Comparison of ENCODE assay signal across 8 cellular contexts in genomic region chr10:112446855-112447691, GRCh38. TPM values are rescaled to one million over a fixed set of nuclear protein-coding genes. Genes with fewer than 3 reads are reported as not detected.
DNase-seq lines count a peak whose midpoint lies in the region; ATAC-seq and TF ChIP-seq lines count a peak whose summit lies in the region.

Gene VTI1A (plus strand): TSS chr10:112447215. CDS start chr10:112447374, 159 bp downstream.
Gene ZDHHC6 (minus strand): TSS chr10:112446914. CDS start chr10:112445436, 1,478 bp downstream.

- H3K4me1 ChIP-seq in Karpas-422 (ENCODE audit: low read length) = peaks cover 63% of the 10 kb centered on the region
- peaks cover 15% of the 10 kb centered on the region for H3K4me1 ChIP-seq in neural progenitor cell
- H3K4me1 ChIP-seq in subcutaneous abdominal adipose tissue (ENCODE audit: control insufficient read depth in 5 of 5, insufficient read depth in 5 of 5, low read length in 5 of 5) = peaks cover 3 to 29% (median 25%) of the 10 kb centered on the region in 5 donors

- H3K27ac Mint-ChIP-seq in neural progenitor cell = peak within 1 kb of the TSS; percentile 99

- peaks cover 31% of the 10 kb centered on the region; the same call in 1 of the 2 replicates for H3K36me3 ChIP-seq in Karpas-422 (ENCODE audit: insufficient read depth, low read length)
- H3K36me3 ChIP-seq in neural progenitor cell = no peaks in the 10 kb centered on the region
- H3K36me3 ChIP-seq in subcutaneous abdominal adipose tissue (ENCODE audit: control insufficient read depth in 5 of 5, insufficient read depth in 5 of 5, low read length in 5 of 5) = peaks cover 10 to 25% (median 20%) of the 10 kb centered on the region in 5 donors

- H4K20me1 ChIP-seq in Karpas-422 (ENCODE audit: insufficient read depth, low read depth, low read length) (no peaks in the 10 kb centered on the region; the same call in 1 of the 2 replicates), neural progenitor cell (ENCODE audit: low read depth) (no peaks in the 10 kb centered on the region)

- H3K36me3 Mint-ChIP-seq in neural progenitor cell = no peaks in the 10 kb centered on the region

- H3K9ac ChIP-seq in Karpas-422 (ENCODE audit: low read length) (peak within 1 kb of the TSS; percentile 95), neural progenitor cell (peak within 1 kb of the TSS; percentile 97), subcutaneous abdominal adipose tissue (ENCODE audit: low read length in 5 of 5) (peak within 1 kb of the TSS; percentile 90 to 100 (median 99))

- peaks cover 11% of the 10 kb centered on the region for H3K4me1 Mint-ChIP-seq in neural progenitor cell

- no peaks in the 10 kb centered on the region for H3F3A ChIP-seq in neural progenitor cell (ENCODE audit: low read depth)

- H3K27ac ChIP-seq in Karpas-422 (ENCODE audit: low read length) = peak within 1 kb of the TSS; percentile 74
- peak within 1 kb of the TSS; percentile 92 for H3K27ac ChIP-seq in neural progenitor cell
- H3K27ac ChIP-seq in subcutaneous abdominal adipose tissue (ENCODE audit: low read depth, low read length) = peak within 1 kb of the TSS; percentile 95

- peak; percentile 92 for TF ChIP-seq POLR2A in Raji (IDR thresholded peaks at IDR 0.05; ENCODE audit: insufficient read depth, low read depth, low read length)

- no peaks in the 10 kb centered on the region for H3K9me3 ChIP-seq in Karpas-422 (ENCODE audit: low read length)
- no peaks in the 10 kb centered on the region for H3K9me3 ChIP-seq in neural progenitor cell (ENCODE audit: low read depth)
- no peaks in the 10 kb centered on the region for H3K9me3 ChIP-seq in subcutaneous abdominal adipose tissue (ENCODE audit: control insufficient read depth in 5 of 5, low read length in 5 of 5)

- H3K9me3 Mint-ChIP-seq in neural progenitor cell = no peaks in the 10 kb centered on the region

- H3K4me3 ChIP-seq in Karpas-422 (ENCODE audit: low read length) (peak within 1 kb of the TSS; percentile 97), foreskin fibroblast (ENCODE audit: low read depth in 1 of 2, low read length in 2 of 2) (peak within 1 kb of the TSS; percentile 76 to 96), neural progenitor cell (peak within 1 kb of the TSS; percentile 99), subcutaneous abdominal adipose tissue (ENCODE audit: low read depth in 1 of 5, low read length in 5 of 5) (peak within 1 kb of the TSS; percentile 94 to 100 (median 97))

- ATAC-seq in GM21825 (IDR thresholded peaks at IDR 0.05; ENCODE audit: unreplicated experiment) = peak; percentile 91

- DNase-seq in ELF-1 (ENCODE audit: low read depth, low spot score) (peak; percentile 89), Karpas-422 (peak; percentile 95), activated gamma-delta T cell (lab: John Stamatoyannopoulos, UW) (peak; percentile 40), foreskin fibroblast (peak; percentile 75 to 92), neural progenitor cell (ENCODE audit: low spot score) (peak; percentile 91)

- H3K4me2 ChIP-seq in Karpas-422 (ENCODE audit: low read depth, low read length, poor library complexity, severe bottlenecking) = peak within 1 kb of the TSS; percentile 75
- peak within 1 kb of the TSS; percentile 99 for H3K4me2 ChIP-seq in neural progenitor cell

- H3K79me2 ChIP-seq in Karpas-422 (ENCODE audit: low read length) (peaks cover 89% of the 10 kb centered on the region), neural progenitor cell (ENCODE audit: low read depth) (peaks cover 75% of the 10 kb centered on the region)

- H3K27me3 Mint-ChIP-seq in neural progenitor cell (ENCODE audit: insufficient read depth, low read depth) = no peaks in the 10 kb centered on the region

- no peak for TF ChIP-seq CTCF in foreskin fibroblast (IDR thresholded peaks at IDR 0.05; ENCODE audit: low read depth, low read length)
- no peak for TF ChIP-seq CTCF in neural progenitor cell (IDR thresholded peaks at IDR 0.05)

- H3K9me2 ChIP-seq in Karpas-422 (replicated peaks; ENCODE audit: insufficient read depth, low read length) = no peaks in the 10 kb centered on the region

- H3K27me3 ChIP-seq in Karpas-422 (ENCODE audit: low read length) (no peaks in the 10 kb centered on the region), neural progenitor cell (no peaks in the 10 kb centered on the region), subcutaneous abdominal adipose tissue (ENCODE audit: control insufficient read depth in 5 of 5, insufficient read depth in 4 of 5, low read length in 5 of 5) (no peaks in the 10 kb centered on the region)

- peak within 1 kb of the TSS; percentile 89; the same call in 1 of the 2 replicates for H2AFZ ChIP-seq in Karpas-422 (ENCODE audit: low read length)
- H2AFZ ChIP-seq in neural progenitor cell (replicated peaks) = peak within 1 kb of the TSS; percentile 100

- peak within 1 kb of the TSS; percentile 93 for H3K4me3 Mint-ChIP-seq in neural progenitor cell

RNA-seq across cellular contexts. Expression of gene VTI1A, which starts in this region (rescaled TPM):
- 61.2 and 61.7 TPM in 2 replicates for total RNA-seq in Karpas-422 (2014; rRNA removed; shearing (Covaris generic); ENCODE audit: low replicate concordance)
- total RNA-seq in neural progenitor cell (ENCODE audit: low replicate concordance) = 28.8 and 30.4 TPM in 2 replicates

RNA-seq across cellular contexts. Expression of gene ZDHHC6, which starts in this region (rescaled TPM):
- total RNA-seq in Karpas-422 (2014; rRNA removed; shearing (Covaris generic); ENCODE audit: low replicate concordance) = 20.9 and 33.9 TPM in 2 replicates
- total RNA-seq in neural progenitor cell (ENCODE audit: low replicate concordance) = 28.2 and 37.7 TPM in 2 replicates

Comparison
In these comparisons a context has a peak if more than half of its experiments do, and no peak if none do; other contexts are left out.
1. Peak in every context shown above with its lines: DNase-seq, ATAC-seq, H3K4me3 ChIP-seq and H3K27ac ChIP-seq.
2. DNase-seq: peak in every context shown above with its lines; median percentile 95 in Karpas-422; 91 in neural progenitor cell; 89 in ELF-1; 84 in foreskin fibroblast; 40 in activated gamma-delta T cell.